In the genomic region with DNA sequence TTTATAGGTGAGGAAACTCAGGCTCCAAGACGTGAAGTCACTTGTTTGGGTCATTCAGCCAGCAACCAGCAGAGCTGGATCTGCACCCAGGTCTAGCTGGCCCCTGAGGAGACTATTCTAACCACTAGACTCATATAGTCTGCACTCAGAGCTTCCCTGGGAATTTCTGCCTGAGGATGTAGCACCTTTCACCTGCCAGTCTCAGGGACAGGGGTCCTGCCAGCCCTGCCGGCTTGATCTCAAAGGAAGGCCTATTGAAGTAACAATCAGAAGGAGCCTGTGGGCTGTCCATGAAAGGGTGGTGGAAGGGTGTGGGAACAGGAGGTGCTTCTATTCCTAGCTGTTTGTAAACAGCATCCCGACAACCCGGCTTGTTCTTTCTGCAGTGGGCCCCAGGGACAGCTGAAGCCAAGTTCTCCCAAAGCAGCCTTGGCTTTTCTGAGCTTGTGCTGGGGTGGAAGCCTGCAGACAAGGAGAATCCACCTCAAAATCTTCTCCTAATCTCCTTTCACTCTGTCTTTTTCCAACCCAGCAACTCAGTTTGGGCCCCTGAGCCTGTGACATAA, we compare ENCODE assay signal across 18 cellular contexts. TPM values are rescaled to one million over a fixed set of nuclear protein-coding genes. Genes with fewer than 3 reads are reported as not detected.
DNase-seq lines count a peak whose midpoint lies in the region; ATAC-seq, FAIRE-seq and TF ChIP-seq lines count a peak whose summit lies in the region.
"Had no signal": no experiment of that assay in that cellular context is flagged by ENCODE, and none has a peak within 500 bp of the region (broad histone marks: within the 10 kb centered on the region; RNA-seq: fewer than 3 reads in every experiment).

No MANE protein-coding gene starts in this region.

- intact Hi-C loops in HepG2 (cut with micrococcal nuclease; ENCODE audit: unreplicated experiment), result no loop called here

- TF ChIP-seq RAD21 in HepG2 (CRISPR knock-in tag; IDR thresholded peaks at IDR 0.05), result no peak

- TF ChIP-seq POLR2A in gastroesophageal sphincter (IDR thresholded peaks at IDR 0.05) (peak in 1 of 2 donors; percentile 23), HepG2 (IDR thresholded peaks at IDR 0.05; ENCODE audit: insufficient read depth in 1 of 2, low read depth in 2 of 2, low read length in 2 of 2) (no peak)

- H3K27me3 ChIP-seq in gastroesophageal sphincter (no peaks in the 10 kb centered on the region), Karpas-422 (ENCODE audit: low read length) (no peaks in the 10 kb centered on the region), HepG2 (ENCODE audit: control insufficient read depth in 1 of 2, insufficient read depth in 2 of 2, low read length in 2 of 2) (0 out of 5 replicates have a peak, but pooled peaks cover 0 to 4% of the 10 kb centered on the region in 2 experiments)

- no peak for DNase-seq in nephron progenitor cell
- no peak for DNase-seq in type B pancreatic cell (ENCODE audit: extremely low spot score, unreplicated experiment)
- DNase-seq in Karpas-422, result no peak
- DNase-seq in NCI-H2227 treated with DMSO at 0.1 percent for 48 hours (lab: John Stamatoyannopoulos, UW), result no peak
- no peak for DNase-seq in HepG2 (ENCODE audit: low spot score)
- DNase-seq: activated CD4-positive, alpha-beta T cell treated with anti-CD3 and anti-CD28 coated beads, Interleukin-2, amount 10 ng/mL, durations not matched to agents 7 days and 5 days; activated T-cell treated with anti-CD3 and anti-CD28 coated beads, Interleukin-2, amount 50 U/mL, for 4 hours; naive thymus-derived CD8-positive, alpha-beta T cell; NCI-H1105 treated with DMSO at 0.1 percent for 48 hours; trophoblast cell had no signal

- H3K9me3 ChIP-seq in gastroesophageal sphincter (no peaks in the 10 kb centered on the region), Karpas-422 (ENCODE audit: low read length) (no peaks in the 10 kb centered on the region), HepG2 (ENCODE audit: low read length) (no peaks in the 10 kb centered on the region)

- H3K9ac ChIP-seq in Karpas-422 (ENCODE audit: low read length) (no peak overlapping the region), HepG2 (ENCODE audit: insufficient read depth, low read depth, low read length) (no peak overlapping the region)

- 24 to 40% methylated on average over 1 to 3 of the region's 4 CpGs for WGBS in gastroesophageal sphincter (ENCODE audit: low coverage in 1 of 2), 2 donors
- 23% methylated on average over 4 of the region's 4 CpGs for WGBS in HepG2 (ENCODE audit: low lambda C conversion rate)

- no TSS peak for BruUV-seq in HepG2 (replicated peaks; lab: Mats Ljungman, UMichigan)

- H4K20me1 ChIP-seq in Karpas-422 (ENCODE audit: insufficient read depth, low read depth, low read length), result no peaks in the 10 kb centered on the region
- no peaks in the 10 kb centered on the region for H4K20me1 ChIP-seq in HepG2 (ENCODE audit: insufficient read depth, low read length)

- H3K4me2 ChIP-seq in Karpas-422 (ENCODE audit: low read depth, low read length, poor library complexity, severe bottlenecking) (no peak overlapping the region), HepG2 (ENCODE audit: low read depth, low read length) (no peak overlapping the region)

- ATAC-seq in SK-N-SH treated with all-trans-retinoic acid at 6 μM for 48 hours, result peak; percentile 37
- peak; percentile 18 for ATAC-seq in gastroesophageal sphincter
- ATAC-seq in GM21447 (IDR thresholded peaks at IDR 0.05; ENCODE audit: unreplicated experiment), result no peak
- no peak for ATAC-seq in HepG2
- ATAC-seq: activated T-cell treated with anti-CD3 and anti-CD28 coated beads, Interleukin-2, amount 50 U/mL, for 4 hours; naive thymus-derived CD8-positive, alpha-beta T cell had no signal

- POLR2A ChIA-PET in HepG2 (lab: Yijun Ruan, JAX), result interaction anchor here (1.0 kb wide), 1 partner anchor 17 kb away, joined by 3 read pairs; a partner anchor contains a TSS

- H3K27ac ChIP-seq in gastroesophageal sphincter (peak overlapping the region; percentile 79 to 99 (median 94)), Karpas-422 (ENCODE audit: low read length) (no peak overlapping the region), HepG2 (ENCODE audit: extremely low read length, insufficient read depth, low read length) (no peak overlapping the region)

- FAIRE-seq in HepG2 (lab: Jason Lieb, UNC), result no peak
- FAIRE-seq: GM12891, islet of Langerhans, RCC 7860 had no signal

- peaks cover 10% of the 10 kb centered on the region for H3K27me3 Mint-ChIP-seq in nephron progenitor cell (ENCODE audit: low read depth, poor library complexity)
- no peaks in the 10 kb centered on the region for H3K27me3 Mint-ChIP-seq in type B pancreatic cell

- peaks cover 0 to 44% of the 10 kb centered on the region in 2 donors for H3K36me3 ChIP-seq in gastroesophageal sphincter
- H3K36me3 ChIP-seq in Karpas-422 (ENCODE audit: insufficient read depth, low read length), result no peaks in the 10 kb centered on the region
- H3K36me3 ChIP-seq in HepG2 (replicated peaks in 1 of 2; ENCODE audit: control insufficient read depth in 1 of 2, insufficient read depth in 2 of 2, low read length in 2 of 2), result no peaks in the 10 kb centered on the region

- H3K9me3 Mint-ChIP-seq in nephron progenitor cell (no peaks in the 10 kb centered on the region), type B pancreatic cell (no peaks in the 10 kb centered on the region)
- H3K9me3 Mint-ChIP-seq: activated CD4-positive, alpha-beta T cell treated with anti-CD3 and anti-CD28 coated beads, Interleukin-2, amount 10 ng/mL, durations not matched to agents 7 days and 5 days; activated T-cell treated with anti-CD3 and anti-CD28 coated beads, Interleukin-2, amount 50 U/mL, for 4 hours; naive thymus-derived CD8-positive, alpha-beta T cell; T-helper 2 cell treated with Interferon-gamma antibody and Interleukin-4, amounts not matched to agents 5 μg/mL and 100 μg/mL, for 36 hours had no signal

- H3K4me1 ChIP-seq in gastroesophageal sphincter (peaks cover 0 to 82% (median 10%) of the 10 kb centered on the region in 3 donors), Karpas-422 (ENCODE audit: low read length) (0 out of 2 replicates have a peak, but pooled peaks cover 2% of the 10 kb centered on the region), HepG2 (ENCODE audit: insufficient read depth, low read length) (peaks cover 15% of the 10 kb centered on the region)

- TF ChIP-seq CTCF in gastroesophageal sphincter (IDR thresholded peaks at IDR 0.05) (peak in 1 of 4 experiments; percentile 19), nephron progenitor cell (IDR thresholded peaks at IDR 0.05) (no peak), type B pancreatic cell (conservative IDR thresholded peaks at IDR 0.05) (no peak), HepG2 (CRISPR knock-in tag; IDR thresholded peaks at IDR 0.05) (no peak)

- no peaks in the 10 kb centered on the region for H3K9me2 ChIP-seq in Karpas-422 (replicated peaks; ENCODE audit: insufficient read depth, low read length)

- H3K4me3 ChIP-seq in gastroesophageal sphincter (peak overlapping the region in 1 of 2 donors; percentile 67), Karpas-422 (ENCODE audit: low read length) (no peak overlapping the region), HepG2 (replicated peaks in 1 of 3; ENCODE audit: insufficient read depth in 1 of 3, low read depth in 2 of 3, low read length in 3 of 3) (no peak overlapping the region)

- H3K4me3 Mint-ChIP-seq in nephron progenitor cell (no peak overlapping the region), type B pancreatic cell (no peak overlapping the region)
- H3K4me3 Mint-ChIP-seq: activated CD4-positive, alpha-beta T cell treated with anti-CD3 and anti-CD28 coated beads, Interleukin-2, amount 10 ng/mL, durations not matched to agents 7 days and 5 days; activated T-cell treated with anti-CD3 and anti-CD28 coated beads, Interleukin-2, amount 50 U/mL, for 4 hours; naive thymus-derived CD8-positive, alpha-beta T cell; T-helper 2 cell treated with Interferon-gamma antibody and Interleukin-4, amounts not matched to agents 5 μg/mL and 100 μg/mL, for 36 hours had no signal

- TF ChIP-seq EP300 in gastroesophageal sphincter (IDR thresholded peaks at IDR 0.05) (no peak), HepG2 (IDR thresholded peaks at IDR 0.05; ENCODE audit: low read depth in 2 of 2, low read length in 2 of 2) (no peak), HepG2 (CRISPR knock-in tag; IDR thresholded peaks at IDR 0.05; ENCODE audit: borderline replicate concordance) (no peak)

- peak overlapping the region; percentile 93 for H3K27ac Mint-ChIP-seq in nephron progenitor cell
- H3K27ac Mint-ChIP-seq in type B pancreatic cell, result peak overlapping the region; percentile 39
- H3K27ac Mint-ChIP-seq: activated CD4-positive, alpha-beta T cell treated with anti-CD3 and anti-CD28 coated beads, Interleukin-2, amount 10 ng/mL, durations not matched to agents 7 days and 5 days; naive thymus-derived CD8-positive, alpha-beta T cell; T-helper 2 cell treated with Interferon-gamma antibody and Interleukin-4, amounts not matched to agents 5 μg/mL and 100 μg/mL, for 36 hours had no signal

- CTCF ChIA-PET in HepG2 (lab: Yijun Ruan, JAX; ENCODE audit: low intra/inter-chr PET ratio, low total read pairs), result no interaction called here

- H3K79me2 ChIP-seq in Karpas-422 (ENCODE audit: low read length) (no peaks in the 10 kb centered on the region), HepG2 (ENCODE audit: insufficient read depth, low read length) (no peaks in the 10 kb centered on the region)

- H3K36me3 Mint-ChIP-seq in nephron progenitor cell (ENCODE audit: low read depth) (peaks cover 14% of the 10 kb centered on the region), type B pancreatic cell (no peaks in the 10 kb centered on the region)
- H3K36me3 Mint-ChIP-seq: naive thymus-derived CD8-positive, alpha-beta T cell had no signal

- H3K4me1 Mint-ChIP-seq in nephron progenitor cell, result peaks cover 76% of the 10 kb centered on the region
- H3K4me1 Mint-ChIP-seq in type B pancreatic cell (ENCODE audit: unreplicated experiment), result peaks cover 37% of the 10 kb centered on the region
- H3K4me1 Mint-ChIP-seq: activated CD4-positive, alpha-beta T cell treated with anti-CD3 and anti-CD28 coated beads, Interleukin-2, amount 10 ng/mL, durations not matched to agents 7 days and 5 days; naive thymus-derived CD8-positive, alpha-beta T cell had no signal

- in situ Hi-C loops in HepG2 (cut with HindIII; ENCODE audit: extremely low pct_ligation_motif_present, low pct_unique_long_range_greater_than_20kb), result no loop called here

- H2AFZ ChIP-seq in Karpas-422 (ENCODE audit: low read length) (no peak overlapping the region), HepG2 (ENCODE audit: low read length) (no peak overlapping the region)

RNA-seq across cellular contexts. Expression of a gene that starts 7.8 kb away (rescaled TPM):
- total RNA-seq in gastroesophageal sphincter (1,000 to 10,000 TPM; 1,267 to 1,570 (median 1,475) TPM), type B pancreatic cell (ENCODE audit: low replicate concordance) (0.52 and 3.7 TPM in 2 replicates), HepG2 (2016; rRNA removed; fragmentation: Illumina TruSeq; extraction: Trizol) (not detected in 2 replicates)
- not detected in 2 replicates for total RNA-seq in Karpas-422 (2014; rRNA removed; shearing (Covaris generic); ENCODE audit: low replicate concordance)
- not detected in 2 replicates for total RNA-seq in HepG2 (2016; cell fraction: cytosol; rRNA removed; fragmentation: Illumina TruSeq; extraction: Trizol; ENCODE audit: low read depth)
- not detected in 2 replicates for total RNA-seq in HepG2 (2016; cell fraction: insoluble cytoplasmic fraction; rRNA removed; fragmentation: Illumina TruSeq; extraction: Trizol)
- not detected in 2 replicates for total RNA-seq in HepG2 (2016; cell fraction: membrane; rRNA removed; fragmentation: Illumina TruSeq; extraction: Trizol)
- not detected in 2 replicates for total RNA-seq in HepG2 (2016; cell fraction: nucleus; rRNA removed; fragmentation: Illumina TruSeq; extraction: Trizol)
- not detected in 2 replicates for polyA plus RNA-seq in HepG2 (2011; rRNA removed)
- polyA plus RNA-seq in HepG2 (2011; cell fraction: cytosol; rRNA removed), result 0.01 TPM in 1 of 2 replicates, not detected in the other
- not detected in 2 replicates for polyA plus RNA-seq in HepG2 (2011; cell fraction: nucleus; rRNA removed)
- not detected in 2 replicates for polyA plus RNA-seq in HepG2 (2012)
- polyA plus RNA-seq in HepG2 (2016; cell fraction: cytosol; fragmentation: Illumina TruSeq; extraction: Trizol; ENCODE audit: low read depth), result not detected in 2 replicates
- not detected in 2 replicates for polyA plus RNA-seq in HepG2 (2016; cell fraction: insoluble cytoplasmic fraction; fragmentation: Illumina TruSeq; extraction: Trizol; ENCODE audit: low read depth)
- polyA plus RNA-seq in HepG2 (2016; cell fraction: membrane; fragmentation: Illumina TruSeq; extraction: Trizol; ENCODE audit: low read depth), result not detected in 2 replicates
- not detected in 2 replicates for polyA plus RNA-seq in HepG2 (2016; cell fraction: nucleus; fragmentation: Illumina TruSeq; extraction: Trizol; ENCODE audit: insufficient read depth, low read depth)
- 0.07 TPM in 1 of 2 replicates, not detected in the other for polyA minus RNA-seq in HepG2 (2011; rRNA and poly(A)+ RNA removed; ENCODE audit: low replicate concordance)
- polyA minus RNA-seq in HepG2 (2011; cell fraction: cytosol; rRNA and poly(A)+ RNA removed), result not detected in 2 replicates
- polyA minus RNA-seq in HepG2 (2011; cell fraction: nucleus; rRNA and poly(A)+ RNA removed), result not detected in 2 replicates
- total RNA-seq: activated CD4-positive, alpha-beta T cell treated with anti-CD3 and anti-CD28 coated beads, Interleukin-2, amount 10 ng/mL, durations not matched to agents 7 days and 5 days; naive thymus-derived CD8-positive, alpha-beta T cell; NCI-H460 had no signal
- polyA plus RNA-seq: naive thymus-derived CD8-positive, alpha-beta T cell had no signal

RNA-seq across cellular contexts. Expression of a gene that starts 16.8 kb away (rescaled TPM):
- total RNA-seq in gastroesophageal sphincter, result 10 to 100 TPM; 37.8 to 40.9 (median 38.5) TPM
- total RNA-seq in type B pancreatic cell (ENCODE audit: low replicate concordance), result 50.2 and 53.0 TPM in 2 replicates
- 35.6 and 39.8 TPM in 2 replicates for total RNA-seq in Karpas-422 (2014; rRNA removed; shearing (Covaris generic); ENCODE audit: low replicate concordance)
- total RNA-seq in HepG2 (2016; rRNA removed; fragmentation: Illumina TruSeq; extraction: Trizol), result 97.8 and 115 TPM in 2 replicates
- 11.9 and 13.6 TPM in 2 replicates for total RNA-seq in HepG2 (2016; cell fraction: cytosol; rRNA removed; fragmentation: Illumina TruSeq; extraction: Trizol; ENCODE audit: low read depth)
- 101 and 122 TPM in 2 replicates for total RNA-seq in HepG2 (2016; cell fraction: insoluble cytoplasmic fraction; rRNA removed; fragmentation: Illumina TruSeq; extraction: Trizol)
- total RNA-seq in HepG2 (2016; cell fraction: membrane; rRNA removed; fragmentation: Illumina TruSeq; extraction: Trizol), result 28.7 and 32.9 TPM in 2 replicates
- total RNA-seq in HepG2 (2016; cell fraction: nucleus; rRNA removed; fragmentation: Illumina TruSeq; extraction: Trizol), result 60.9 and 62.3 TPM in 2 replicates
- polyA plus RNA-seq in HepG2 (2011; rRNA removed), result 41.2 and 50.8 TPM in 2 replicates
- 21.0 and 31.9 TPM in 2 replicates for polyA plus RNA-seq in HepG2 (2011; cell fraction: cytosol; rRNA removed)
- 13.4 and 17.3 TPM in 2 replicates for polyA plus RNA-seq in HepG2 (2011; cell fraction: nucleus; rRNA removed)
- polyA plus RNA-seq in HepG2 (2012), result 33.7 and 42.3 TPM in 2 replicates
- polyA plus RNA-seq in HepG2 (2016; cell fraction: cytosol; fragmentation: Illumina TruSeq; extraction: Trizol; ENCODE audit: low read depth), result 10.8 and 12.4 TPM in 2 replicates
- polyA plus RNA-seq in HepG2 (2016; cell fraction: insoluble cytoplasmic fraction; fragmentation: Illumina TruSeq; extraction: Trizol; ENCODE audit: low read depth), result 102 and 120 TPM in 2 replicates
- 20.6 and 23.3 TPM in 2 replicates for polyA plus RNA-seq in HepG2 (2016; cell fraction: membrane; fragmentation: Illumina TruSeq; extraction: Trizol; ENCODE audit: low read depth)
- 92.4 and 105 TPM in 2 replicates for polyA plus RNA-seq in HepG2 (2016; cell fraction: nucleus; fragmentation: Illumina TruSeq; extraction: Trizol; ENCODE audit: insufficient read depth, low read depth)
- 20.7 and 68.8 TPM in 2 replicates for polyA minus RNA-seq in HepG2 (2011; rRNA and poly(A)+ RNA removed; ENCODE audit: low replicate concordance)
- polyA minus RNA-seq in HepG2 (2011; cell fraction: cytosol; rRNA and poly(A)+ RNA removed), result 12.0 and 12.4 TPM in 2 replicates
- 29.9 and 30.0 TPM in 2 replicates for polyA minus RNA-seq in HepG2 (2011; cell fraction: nucleus; rRNA and poly(A)+ RNA removed)

RNA-seq across cellular contexts. Expression of a gene that starts 43.9 kb away (rescaled TPM):
- total RNA-seq in gastroesophageal sphincter (10 to 100 TPM; 23.0 to 40.0 (median 34.7) TPM), type B pancreatic cell (ENCODE audit: low replicate concordance) (57.3 and 63.9 TPM in 2 replicates), HepG2 (2016; rRNA removed; fragmentation: Illumina TruSeq; extraction: Trizol) (38.4 and 39.5 TPM in 2 replicates)
- total RNA-seq in Karpas-422 (2014; rRNA removed; shearing (Covaris generic); ENCODE audit: low replicate concordance), result 49.2 and 50.3 TPM in 2 replicates
- total RNA-seq in HepG2 (2016; cell fraction: cytosol; rRNA removed; fragmentation: Illumina TruSeq; extraction: Trizol; ENCODE audit: low read depth), result 7.3 and 9.5 TPM in 2 replicates
- total RNA-seq in HepG2 (2016; cell fraction: insoluble cytoplasmic fraction; rRNA removed; fragmentation: Illumina TruSeq; extraction: Trizol), result 34.4 and 39.3 TPM in 2 replicates
- 12.6 and 12.8 TPM in 2 replicates for total RNA-seq in HepG2 (2016; cell fraction: membrane; rRNA removed; fragmentation: Illumina TruSeq; extraction: Trizol)
- 21.9 and 25.1 TPM in 2 replicates for total RNA-seq in HepG2 (2016; cell fraction: nucleus; rRNA removed; fragmentation: Illumina TruSeq; extraction: Trizol)
- 18.1 and 20.6 TPM in 2 replicates for polyA plus RNA-seq in HepG2 (2011; rRNA removed)
- 12.3 and 14.6 TPM in 2 replicates for polyA plus RNA-seq in HepG2 (2011; cell fraction: cytosol; rRNA removed)
- polyA plus RNA-seq in HepG2 (2011; cell fraction: nucleus; rRNA removed), result 20.7 and 21.2 TPM in 2 replicates
- polyA plus RNA-seq in HepG2 (2012), result 24.3 and 34.0 TPM in 2 replicates
- polyA plus RNA-seq in HepG2 (2016; cell fraction: cytosol; fragmentation: Illumina TruSeq; extraction: Trizol; ENCODE audit: low read depth), result 4.3 and 5.1 TPM in 2 replicates
- polyA plus RNA-seq in HepG2 (2016; cell fraction: insoluble cytoplasmic fraction; fragmentation: Illumina TruSeq; extraction: Trizol; ENCODE audit: low read depth), result 42.3 and 55.4 TPM in 2 replicates
- polyA plus RNA-seq in HepG2 (2016; cell fraction: membrane; fragmentation: Illumina TruSeq; extraction: Trizol; ENCODE audit: low read depth), result 9.4 and 10.7 TPM in 2 replicates
- polyA plus RNA-seq in HepG2 (2016; cell fraction: nucleus; fragmentation: Illumina TruSeq; extraction: Trizol; ENCODE audit: insufficient read depth, low read depth), result 56.7 and 59.2 TPM in 2 replicates
- 36.5 and 72.3 TPM in 2 replicates for polyA minus RNA-seq in HepG2 (2011; rRNA and poly(A)+ RNA removed; ENCODE audit: low replicate concordance)
- polyA minus RNA-seq in HepG2 (2011; cell fraction: cytosol; rRNA and poly(A)+ RNA removed), result 10.2 and 16.1 TPM in 2 replicates
- polyA minus RNA-seq in HepG2 (2011; cell fraction: nucleus; rRNA and poly(A)+ RNA removed), result 9.2 and 9.7 TPM in 2 replicates

RNA-seq across cellular contexts. Expression of a gene that starts 49.8 kb away (rescaled TPM):
- total RNA-seq in gastroesophageal sphincter (10 to 100 TPM; 18.9 to 35.8 (median 29.3) TPM), type B pancreatic cell (ENCODE audit: low replicate concordance) (1.4 and 5.0 TPM in 2 replicates), HepG2 (2016; rRNA removed; fragmentation: Illumina TruSeq; extraction: Trizol) (0.24 and 0.51 TPM in 2 replicates)
- total RNA-seq in Karpas-422 (2014; rRNA removed; shearing (Covaris generic); ENCODE audit: low replicate concordance), result 0.51 TPM in 1 of 2 replicates, not detected in the other
- total RNA-seq in HepG2 (2016; cell fraction: cytosol; rRNA removed; fragmentation: Illumina TruSeq; extraction: Trizol; ENCODE audit: low read depth), result 0.97 and 1.8 TPM in 2 replicates
- 0.21 and 0.45 TPM in 2 replicates for total RNA-seq in HepG2 (2016; cell fraction: insoluble cytoplasmic fraction; rRNA removed; fragmentation: Illumina TruSeq; extraction: Trizol)
- total RNA-seq in HepG2 (2016; cell fraction: membrane; rRNA removed; fragmentation: Illumina TruSeq; extraction: Trizol), result 0.86 and 1.4 TPM in 2 replicates
- total RNA-seq in HepG2 (2016; cell fraction: nucleus; rRNA removed; fragmentation: Illumina TruSeq; extraction: Trizol), result 0.44 and 0.47 TPM in 2 replicates
- 1.0 and 1.1 TPM in 2 replicates for polyA plus RNA-seq in HepG2 (2011; rRNA removed)
- 0.59 and 1.4 TPM in 2 replicates for polyA plus RNA-seq in HepG2 (2011; cell fraction: cytosol; rRNA removed)
- 0.83 and 1.5 TPM in 2 replicates for polyA plus RNA-seq in HepG2 (2011; cell fraction: nucleus; rRNA removed)
- polyA plus RNA-seq in HepG2 (2012), result 0.17 TPM in 1 of 2 replicates, not detected in the other
- polyA plus RNA-seq in HepG2 (2016; cell fraction: cytosol; fragmentation: Illumina TruSeq; extraction: Trizol; ENCODE audit: low read depth), result 2.6 and 3.1 TPM in 2 replicates
- 0.36 and 0.81 TPM in 2 replicates for polyA plus RNA-seq in HepG2 (2016; cell fraction: insoluble cytoplasmic fraction; fragmentation: Illumina TruSeq; extraction: Trizol; ENCODE audit: low read depth)
- polyA plus RNA-seq in HepG2 (2016; cell fraction: membrane; fragmentation: Illumina TruSeq; extraction: Trizol; ENCODE audit: low read depth), result 2.1 and 2.2 TPM in 2 replicates
- polyA plus RNA-seq in HepG2 (2016; cell fraction: nucleus; fragmentation: Illumina TruSeq; extraction: Trizol; ENCODE audit: insufficient read depth, low read depth), result 0.72 and 1.3 TPM in 2 replicates
- polyA minus RNA-seq in HepG2 (2011; rRNA and poly(A)+ RNA removed; ENCODE audit: low replicate concordance), result 1.0 and 5.4 TPM in 2 replicates
- polyA minus RNA-seq in HepG2 (2011; cell fraction: cytosol; rRNA and poly(A)+ RNA removed), result not detected in 2 replicates
- not detected in 2 replicates for polyA minus RNA-seq in HepG2 (2011; cell fraction: nucleus; rRNA and poly(A)+ RNA removed)
- polyA plus RNA-seq: naive thymus-derived CD8-positive, alpha-beta T cell had no signal

Comparison
In these comparisons a context has a peak if more than half of its experiments do, and no peak if none do; other contexts are left out.
1. ATAC-seq: peak in SK-N-SH treated with all-trans-retinoic acid at 6 μM for 48 hours (single experiment) and gastroesophageal sphincter (single experiment); none in GM21447 (single experiment) and HepG2 (single experiment).
2. H3K27ac ChIP-seq: peak in gastroesophageal sphincter (4 of 4); none in Karpas-422 (single experiment) and HepG2 (single experiment).
3. RNA of a gene that starts 7.8 kb away (total RNA-seq): 1,267 to 1,570 TPM in gastroesophageal sphincter; 0.52 to 3.7 TPM in type B pancreatic cell, not detected in Karpas-422 and not detected in HepG2; every median in the first group is over 100 times any median in the second.